In genomic region chr22:17373839-17374238, GRCh38 we compare ENCODE assay signal across 23 cellular contexts. TPM values are rescaled to one million over a fixed set of nuclear protein-coding genes. Genes with fewer than 3 reads are reported as not detected.
DNase-seq lines count a peak whose midpoint lies in the region; ATAC-seq, FAIRE-seq and TF ChIP-seq lines count a peak whose summit lies in the region.
"Had no signal": no experiment of that assay in that cellular context is flagged by ENCODE, and none has a peak within 500 bp of the region (broad histone marks: within the 10 kb centered on the region; RNA-seq: fewer than 3 reads in every experiment).

No MANE protein-coding gene starts in this region.

- H3K4me3 ChIP-seq in cardiac muscle cell (no peak overlapping the region), H1 (ENCODE audit: extremely low read depth in 1 of 4, insufficient read depth in 2 of 4, low read depth in 3 of 4, low read length in 4 of 4) (no peak overlapping the region)

- H3K56ac ChIP-seq in H1 (replicated peaks; ENCODE audit: insufficient read length, low read depth, low read length) = no peak overlapping the region

- POLR2A ChIA-PET in H1 (lab: Charles Lee; ENCODE audit: partially characterized antibody) = interaction anchor here (0.6 to 1.6 kb wide), 4 partner anchors 10 to 46 kb away, joined by 3 to 4 read pairs (median 3); no protein-coding TSS in a partner anchor

- no peak overlapping the region for H2BK15ac ChIP-seq in H1 (ENCODE audit: low read length)

- intact Hi-C loops in cardiac septum (cut with DNase I) = no loop called here

- peaks cover 65% of the 10 kb centered on the region for H3K4me1 ChIP-seq in cardiac muscle cell (ENCODE audit: low read depth)
- H3K4me1 ChIP-seq in H1 (replicated peaks in 1 of 4; ENCODE audit: control insufficient read depth in 3 of 4, insufficient read depth in 4 of 4, low read length in 3 of 4) = peaks cover 0 to 26% (median 24%) of the 10 kb centered on the region in 4 experiments

- H4K20me1 ChIP-seq in H1 (replicated peaks in 1 of 2; ENCODE audit: control insufficient read depth in 1 of 2, insufficient read depth in 2 of 2, low read length in 2 of 2) = peaks cover 9 to 17% of the 10 kb centered on the region in 2 experiments

- peaks cover 77 to 93% of the 10 kb centered on the region in 2 experiments for H3K79me2 ChIP-seq in H1 (ENCODE audit: control insufficient read depth in 1 of 2, insufficient read depth in 2 of 2, low read length in 2 of 2)

- H3K27ac Mint-ChIP-seq in nephron (peak overlapping the region in 2 of 3 experiments; percentile 12 to 41), type B pancreatic cell (no peak overlapping the region)
- H3K27ac Mint-ChIP-seq: CD8-positive, alpha-beta memory T cell; IgD-negative memory B cell had no signal

- no peak for TF ChIP-seq POLR2A in H1 (IDR thresholded peaks at IDR 0.05; ENCODE audit: control extremely low read depth in 1 of 2, low read depth in 2 of 2, low read length in 2 of 2)

- no peak overlapping the region for H3K18ac ChIP-seq in H1 (ENCODE audit: extremely low read depth, low read length)

- H3K9me3 ChIP-seq in cardiac muscle cell (ENCODE audit: low read depth) = no peaks in the 10 kb centered on the region
- no peaks in the 10 kb centered on the region for H3K9me3 ChIP-seq in H1 (ENCODE audit: insufficient read depth in 2 of 2, low read depth in 1 of 2, low read length in 1 of 2)

- no peak overlapping the region for H2BK12ac ChIP-seq in H1 (ENCODE audit: low read depth, low read length)

- DNase-seq in cardiac muscle cell (ENCODE audit: low read depth in 1 of 2, low spot score in 1 of 2) (no peak), cardiac septum (ENCODE audit: low spot score) (no peak), H1 (ENCODE audit: low read depth in 1 of 2, low spot score in 2 of 2) (no peak), DMS 273 (lab: John Stamatoyannopoulos, UW; ENCODE audit: unreplicated experiment) (no peak), type B pancreatic cell (ENCODE audit: extremely low spot score, unreplicated experiment) (no peak), NCI-H774 (lab: John Stamatoyannopoulos, UW) (no peak)
- DNase-seq: Calu3; CD8-positive, alpha-beta memory T cell; EL; GF-D8; H7; NCI-H1694; NCI-H2081; NCI-H446 treated with DMSO at 0.1 percent for 48 hours; NCI-H69 had no signal

- H3K4ac ChIP-seq in H1 (replicated peaks; ENCODE audit: insufficient read length, low read depth, low read length) = no peak overlapping the region

- H3K27me3 Mint-ChIP-seq in nephron (ENCODE audit: low read depth) (no peaks in the 10 kb centered on the region), type B pancreatic cell (peaks cover 7% of the 10 kb centered on the region)

- no peak overlapping the region for H3K9ac ChIP-seq in H1 (replicated peaks in 1 of 4; ENCODE audit: extremely low read depth in 1 of 4, low read depth in 3 of 4, low read length in 3 of 4)

- no peak overlapping the region for H3K14ac ChIP-seq in H1 (ENCODE audit: insufficient read length)

- TF ChIP-seq EP300 in H1 (IDR thresholded peaks at IDR 0.05; ENCODE audit: borderline replicate concordance in 1 of 2, low read depth in 2 of 2, low read length in 2 of 2) = no peak

- H3K36me3 ChIP-seq in cardiac muscle cell = no peaks in the 10 kb centered on the region
- 0 out of 8 replicates have a peak, but pooled peaks cover 0 to 7% (median 0%) of the 10 kb centered on the region in 4 experiments for H3K36me3 ChIP-seq in H1 (ENCODE audit: control insufficient read depth in 2 of 4, insufficient read depth in 4 of 4, low read length in 3 of 4)

- no peak overlapping the region for H4K91ac ChIP-seq in H1 (replicated peaks; ENCODE audit: insufficient read length, low read length)

- no peaks in the 10 kb centered on the region for H3K27me3 ChIP-seq in cardiac muscle cell
- no peaks in the 10 kb centered on the region for H3K27me3 ChIP-seq in H1 (replicated peaks in 1 of 4; ENCODE audit: control insufficient read depth in 3 of 4, extremely low read depth in 1 of 4, insufficient read depth in 3 of 4, low read length in 3 of 4)

- peaks cover 3% of the 10 kb centered on the region; the same call in 1 of the 2 replicates for H3K23me2 ChIP-seq in H1 (ENCODE audit: low read depth, low read length)

- H3K4me2 ChIP-seq in H1 (ENCODE audit: insufficient read depth in 1 of 2, low read depth in 2 of 2, low read length in 2 of 2) = peak overlapping the region; percentile 18 to 57

- H3K9me3 Mint-ChIP-seq in nephron (no peaks in the 10 kb centered on the region), type B pancreatic cell (no peaks in the 10 kb centered on the region)
- H3K9me3 Mint-ChIP-seq: CD8-positive, alpha-beta memory T cell had no signal

- ATAC-seq in HG02981 (IDR thresholded peaks at IDR 0.05; ENCODE audit: unreplicated experiment) = no peak
- ATAC-seq: Panc1, SK-N-SH treated with all-trans-retinoic acid at 6 μM for 48 hours had no signal

- H3K36me3 Mint-ChIP-seq in nephron (ENCODE audit: low read depth) = no peaks in the 10 kb centered on the region
- H3K36me3 Mint-ChIP-seq in type B pancreatic cell = no peaks in the 10 kb centered on the region

- H3K27ac ChIP-seq in cardiac muscle cell = peak overlapping the region; percentile 88
- no peak overlapping the region for H3K27ac ChIP-seq in H1 (ENCODE audit: low read depth, low read length)
- H3K27ac ChIP-seq: C4-2B had no signal

- H2AFZ ChIP-seq in H1 (ENCODE audit: low read length) = no peak overlapping the region

- TF ChIP-seq CTCF in cardiac muscle cell (IDR thresholded peaks at IDR 0.05; ENCODE audit: low read depth, low read length) (no peak), H1 (IDR thresholded peaks at IDR 0.05; ENCODE audit: control extremely low read depth in 1 of 3, insufficient read depth in 1 of 3, low read depth in 1 of 3, low read length in 3 of 3) (no peak), nephron (IDR thresholded peaks at IDR 0.05; ENCODE audit: unreplicated experiment in 3 of 3) (no peak), type B pancreatic cell (conservative IDR thresholded peaks at IDR 0.05) (no peak)

- CTCF ChIA-PET in H1 (lab: Charles Lee; ENCODE audit: partially characterized antibody) = no interaction called here

- H2BK5ac ChIP-seq in H1 (ENCODE audit: low read depth, low read length) = no peak overlapping the region

- 81% methylated on average over 3 of the region's 3 CpGs; no CpG with 5 or more reads in 1 of the 2 experiments for WGBS in H1 (ENCODE audit: extremely low coverage in 1 of 2, insufficient coverage in 1 of 2, insufficient read length in 1 of 2, insufficient replicate concordance in 2 of 2, low coverage in 1 of 2, low lambda C conversion rate in 2 of 2, missing lambda C conversion rate in 1 of 2), 2 experiments

- no peak for TF ChIP-seq RAD21 in H1 (IDR thresholded peaks at IDR 0.05 in 1 of 2, conservative IDR thresholded peaks at IDR 0.05 in 1 of 2; ENCODE audit: low read depth in 2 of 2, low read length in 2 of 2)

- no peak overlapping the region for H2AK5ac ChIP-seq in H1 (ENCODE audit: low read depth, low read length)

- peak overlapping the region; percentile 3 to 48 (median 37) for H3K4me3 Mint-ChIP-seq in nephron
- no peak overlapping the region for H3K4me3 Mint-ChIP-seq in type B pancreatic cell
- H3K4me3 Mint-ChIP-seq: CD8-positive, alpha-beta memory T cell; IgD-negative memory B cell had no signal

- no peak for FAIRE-seq in H1 (lab: Jason Lieb, UNC)
- FAIRE-seq: A204.1, HTR-8/SVneo had no signal

- H3K79me1 ChIP-seq in H1 (ENCODE audit: low read depth, low read length) = no peaks in the 10 kb centered on the region; the same call in 1 of the 2 replicates

- no peak overlapping the region for H4K8ac ChIP-seq in H1 (ENCODE audit: extremely low read depth, insufficient read depth, low read length)

- H2BK120ac ChIP-seq in H1 (replicated peaks; ENCODE audit: low read depth, low read length) = no peak overlapping the region

- no peak overlapping the region for H2BK20ac ChIP-seq in H1 (ENCODE audit: low read length)

- no peak overlapping the region for H3K23ac ChIP-seq in H1 (ENCODE audit: insufficient read length)

- H3K4me1 Mint-ChIP-seq in nephron (peaks cover 34% of the 10 kb centered on the region), type B pancreatic cell (ENCODE audit: unreplicated experiment) (peaks cover 37% of the 10 kb centered on the region)

- H4K5ac ChIP-seq in H1 (ENCODE audit: insufficient read length, low read depth, low read length) = no peak overlapping the region

TF ChIP-seq in H1, 55 proteins besides CTCF, POLR2A, EP300 and RAD21 (continues in another document):
- no peak for TF ChIP-seq RBBP5 (IDR thresholded peaks at IDR 0.05; ENCODE audit: borderline replicate concordance, low read depth, low read length)
- no peak for TF ChIP-seq SIRT6 (IDR thresholded peaks at IDR 0.05; ENCODE audit: low read length)
- TF ChIP-seq RXRA (IDR thresholded peaks at IDR 0.05; ENCODE audit: insufficient read depth, low read depth, low read length) = no peak

RNA-seq across cellular contexts. Expression of gene CECR2, which starts 4.6 kb away (rescaled TPM):
- total RNA-seq in cardiac muscle cell (17.3 and 32.3 TPM in 2 replicates), cardiac septum (4.9 TPM), type B pancreatic cell (ENCODE audit: low replicate concordance) (7.9 and 25.3 TPM in 2 replicates)
- polyA plus RNA-seq in cardiac muscle cell (4.6 and 9.7 TPM in 2 replicates), H1 (2011; rRNA removed) (18.3 and 22.2 TPM in 2 replicates)
- 123 and 131 TPM in 2 replicates for total RNA-seq in H1 (2021; fragmentation: NEBNext Ultra II Directional; extraction: Animal tissue kit (Norgen Biotek cat#: 25700))
- polyA plus RNA-seq in H1 (2011; cell fraction: cytosol; rRNA removed) = 17.7 TPM
- polyA plus RNA-seq in H1 (2011; cell fraction: nucleus; rRNA removed) = 41.9 TPM
- 35.3 to 44.8 TPM (median 42.0 TPM) in 4 replicates for polyA plus RNA-seq in H1 (2012, experiment 1 of 2)
- polyA plus RNA-seq in H1 (2012, experiment 2 of 2) = 5.8 TPM
- 33.3 TPM for polyA plus RNA-seq in H1 (2013, experiment 1 of 2)
- polyA plus RNA-seq in H1 (2013, experiment 2 of 2) = 30.9 TPM
- 55.8 and 66.8 TPM in 2 replicates for polyA minus RNA-seq in H1 (2011; rRNA and poly(A)+ RNA removed)
- 60.4 TPM for polyA minus RNA-seq in H1 (2011; cell fraction: cytosol; rRNA and poly(A)+ RNA removed)
- polyA minus RNA-seq in H1 (2011; cell fraction: nucleus; rRNA and poly(A)+ RNA removed) = 55.3 TPM
- total RNA-seq: CD8-positive, alpha-beta memory T cell had no signal
- polyA plus RNA-seq: CD8-positive, alpha-beta memory T cell; IgD-negative memory B cell had no signal
